Comparison of ENCODE assay signal across 12 cellular contexts in the genomic region with DNA sequence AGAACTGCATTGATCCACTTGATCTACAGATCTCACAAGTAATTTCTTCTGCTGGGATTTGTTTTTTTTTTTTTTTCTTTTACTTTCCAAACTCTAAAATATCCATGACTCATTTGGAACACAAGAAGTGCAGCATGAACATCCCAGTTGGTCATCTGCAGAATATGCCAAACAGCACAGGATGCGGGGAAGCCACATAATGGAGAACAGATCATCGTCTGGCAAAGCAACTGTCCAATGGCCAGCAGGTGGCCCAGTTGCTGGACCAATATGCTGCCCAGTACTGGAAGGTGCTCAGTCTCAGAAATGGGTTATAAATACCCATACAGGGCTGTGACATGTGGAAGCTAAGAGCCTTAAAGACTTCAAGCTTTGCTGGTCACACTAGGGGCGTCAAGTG.
DNase-seq lines count a peak whose midpoint lies in the region; ATAC-seq and TF ChIP-seq lines count a peak whose summit lies in the region.
"Had no signal": no experiment of that assay in that cellular context is flagged by ENCODE, and none has a peak within 500 bp of the region (broad histone marks: within the 10 kb centered on the region; RNA-seq: fewer than 3 reads in every experiment).

No MANE protein-coding gene starts in this region.

- DNase-seq in 8988T (peak; percentile 35), HFF-Myc (ENCODE audit: extremely low read depth, low read depth) (peak; percentile 90), amniotic epithelial cell (ENCODE audit: low read depth) (peak; percentile 57), inferior parietal cortex (ENCODE audit: extremely low spot score) (peak; percentile 31), NCI-H1092 treated with DMSO at 0.1 percent for 48 hours (lab: John Stamatoyannopoulos, UW) (no peak), DMS153 treated with DMSO at 0.1 percent for 48 hours (lab: John Stamatoyannopoulos, UW; ENCODE audit: unreplicated experiment) (no peak)
- no peak for DNase-seq in stimulated activated CD4-positive, alpha-beta T cell treated with anti-CD3 and anti-CD28 coated beads, Interleukin-4, amount 100 ng/mL, for 24 hours
- DNase-seq: activated T-cell treated with anti-CD3 and anti-CD28 coated beads, Interleukin-2, amount 50 U/mL, for 4 hours; CD4-positive, alpha-beta T cell; effector memory CD4-positive, alpha-beta T cell had no signal

- peak; percentile 54 for TF ChIP-seq CTCF in HFF-Myc (IDR thresholded peaks at IDR 0.05; ENCODE audit: low read depth, low read length, missing control alignments)

- H3K4me3 ChIP-seq in HFF-Myc (replicated peaks; ENCODE audit: low read depth, low read length): no peak overlapping the region
- H3K4me3 ChIP-seq: tibial nerve had no signal

- ATAC-seq in GM19467 (IDR thresholded peaks at IDR 0.05; ENCODE audit: unreplicated experiment): no peak
- ATAC-seq: activated T-cell treated with anti-CD3 and anti-CD28 coated beads, Interleukin-2, amount 50 U/mL, for 4 hours had no signal

Comparison
In these comparisons a context has a peak if more than half of its experiments do, and no peak if none do; other contexts are left out.
1. DNase-seq: peak in 8988T (single experiment), HFF-Myc (single experiment), amniotic epithelial cell (single experiment) and inferior parietal cortex (single experiment); none in NCI-H1092 treated with DMSO at 0.1 percent for 48 hours (single experiment), DMS153 treated with DMSO at 0.1 percent for 48 hours (single experiment) and stimulated activated CD4-positive, alpha-beta T cell treated with anti-CD3 and anti-CD28 coated beads, Interleukin-4, amount 100 ng/mL, for 24 hours (single experiment).